ENCODE assay signal across 6 cellular contexts in genomic region chr12:113186033-113186365, GRCh38. TPM values are rescaled to one million over a fixed set of nuclear protein-coding genes. Genes with fewer than 3 reads are reported as not detected.
A peak's percentile ranks its signal among the peaks of the same experiment; 100 is the strongest.
DNase-seq lines count a peak whose midpoint lies in the region; ATAC-seq and TF ChIP-seq lines count a peak whose summit lies in the region.

No MANE protein-coding gene starts in this region.

- H3K36me3 ChIP-seq in iPS-18a (ENCODE audit: control insufficient read depth, low read depth, low read length): peaks cover 2% of the 10 kb centered on the region

- H3K4me3 ChIP-seq in GM08714 (ENCODE audit: low read length) (peak overlapping the region; percentile 74), iPS-18a (ENCODE audit: low read length) (peak overlapping the region; percentile 86)

- no peak for ATAC-seq in omental fat pad (ENCODE audit: low FRiP score)
- ATAC-seq in GM18907 (IDR thresholded peaks at IDR 0.05; ENCODE audit: unreplicated experiment): no peak
- no peak for ATAC-seq in GM21723 (IDR thresholded peaks at IDR 0.05; ENCODE audit: unreplicated experiment)

- H3K27me3 ChIP-seq in iPS-18a (ENCODE audit: control insufficient read depth, insufficient read depth, low read length): no peaks in the 10 kb centered on the region

- H3K9ac ChIP-seq in iPS-18a (ENCODE audit: low read length): peak overlapping the region; percentile 90

- H3K9me3 ChIP-seq in iPS-18a (ENCODE audit: control insufficient read depth, low read depth, low read length): no peaks in the 10 kb centered on the region

- H3K27ac ChIP-seq in iPS-18a (ENCODE audit: low read length): no peak overlapping the region

- no peak for TF ChIP-seq CTCF in omental fat pad (IDR thresholded peaks at IDR 0.05)

- H3K4me1 ChIP-seq in iPS-18a (ENCODE audit: control insufficient read depth, low read depth, low read length): no peaks in the 10 kb centered on the region

- DNase-seq in RKO (ENCODE audit: low spot score) (peak; percentile 65), omental fat pad (ENCODE audit: low spot score) (no peak)

RNA-seq across cellular contexts. Expression of gene RITA1, which starts 0.5 kb away (rescaled TPM):
- 10 to 100 TPM in 3 of 4 donors, 1 to 10 TPM in 1; 7.9 to 14.3 (median 11.5) TPM for total RNA-seq in omental fat pad

RNA-seq across cellular contexts. Expression of gene DDX54, which starts 0.7 kb away (rescaled TPM):
- 10 to 100 TPM; 42.4 to 67.0 (median 51.8) TPM for total RNA-seq in omental fat pad

RNA-seq across cellular contexts. Expression of gene TPCN1, which starts 35.3 kb away (rescaled TPM):
- 10 to 100 TPM; 29.4 to 52.0 (median 33.5) TPM for total RNA-seq in omental fat pad

RNA-seq across cellular contexts. Expression of gene CFAP73, which starts 36.5 kb away (rescaled TPM):
- total RNA-seq in omental fat pad: not detected

RNA-seq across cellular contexts. Expression of gene RASAL1, which starts 50.4 kb away (rescaled TPM):
- total RNA-seq in omental fat pad: not detected
